8 cellular contexts compared by ENCODE assay signal in the genomic region with DNA sequence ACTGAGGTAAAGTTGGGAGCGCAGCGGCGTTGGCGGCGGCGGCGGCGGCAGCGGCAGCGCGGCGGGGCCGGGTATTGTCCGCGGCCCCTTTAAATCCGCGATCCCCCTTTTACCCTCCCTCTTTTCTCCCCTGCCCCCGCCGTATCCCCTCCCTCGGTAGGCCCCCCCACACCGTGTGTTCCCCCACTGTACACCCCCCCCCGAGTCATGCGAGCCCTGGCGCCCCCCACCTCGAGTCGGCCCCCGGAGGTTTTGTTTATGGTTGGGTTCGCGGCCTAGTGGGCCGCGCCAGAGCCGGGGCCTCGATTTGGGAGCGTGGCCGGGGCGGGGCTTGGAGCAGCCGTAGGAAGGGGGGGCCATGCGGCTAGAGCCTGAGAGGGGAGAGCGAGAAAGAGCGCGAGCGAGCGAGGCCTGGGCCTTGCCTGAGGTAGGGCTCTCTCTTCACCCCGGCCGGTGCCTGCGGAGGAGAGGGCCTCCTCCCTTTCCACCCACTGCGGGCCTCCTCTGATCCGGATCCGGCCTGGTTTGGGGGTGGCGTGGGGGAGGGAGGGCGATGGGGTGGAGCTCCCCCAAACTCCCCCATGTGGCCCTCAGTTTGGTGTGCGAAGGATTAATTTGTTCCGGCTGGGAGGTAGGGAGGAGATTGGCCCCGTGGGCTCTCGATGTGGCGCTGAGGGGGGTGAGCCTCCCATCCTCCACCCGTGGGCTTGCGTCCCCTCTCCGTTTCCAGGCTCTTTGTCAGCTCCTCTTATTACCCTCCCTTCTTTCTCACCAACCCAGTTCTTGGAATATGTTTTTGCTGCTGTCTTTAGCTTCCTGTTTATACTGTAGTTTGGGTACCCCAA. TPM values are rescaled to one million over a fixed set of nuclear protein-coding genes. Genes with fewer than 3 reads are reported as not detected.
DNase-seq lines count a peak whose midpoint lies in the region; ATAC-seq and TF ChIP-seq lines count a peak whose summit lies in the region.

No MANE protein-coding gene starts in this region.

- H3K27me3 Mint-ChIP-seq in activated naive CD8-positive, alpha-beta T cell treated with anti-CD3 and anti-CD28 coated beads for 36 hours, result no peaks in the 10 kb centered on the region

- peak overlapping the region; percentile 88 to 93 for H3K4me3 ChIP-seq in prostate gland

- H3K36me3 ChIP-seq in prostate gland, result peaks cover 0 to 4% of the 10 kb centered on the region in 2 donors

- ATAC-seq in HG03196 (IDR thresholded peaks at IDR 0.05; ENCODE audit: unreplicated experiment) (peak; percentile 27), SK-N-SH treated with all-trans-retinoic acid at 6 μM for 48 hours (peak; percentile 39), left cardiac atrium (peak; percentile 27 to 64)

- H3K27me3 ChIP-seq in prostate gland (replicated peaks; ENCODE audit: insufficient read depth), result no peaks in the 10 kb centered on the region

- H3K4me3 Mint-ChIP-seq in activated naive CD8-positive, alpha-beta T cell treated with anti-CD3 and anti-CD28 coated beads for 36 hours, result peak overlapping the region; percentile 94

- intact Hi-C loops in left cardiac atrium (cut with DNase I), result no loop called here
- intact Hi-C loops in prostate gland (cut with DNase I), result loop anchor here (2.0 kb wide), 1 partner anchor 52 kb away; a partner anchor contains a TSS

- no peaks in the 10 kb centered on the region for H3K9me3 ChIP-seq in prostate gland

- H3K4me1 Mint-ChIP-seq in activated naive CD8-positive, alpha-beta T cell treated with anti-CD3 and anti-CD28 coated beads for 36 hours, result peaks cover 61% of the 10 kb centered on the region

- peaks cover 76% of the 10 kb centered on the region for H3K36me3 Mint-ChIP-seq in activated naive CD8-positive, alpha-beta T cell treated with anti-CD3 and anti-CD28 coated beads for 36 hours

- peak overlapping the region; percentile 98 for H3K27ac Mint-ChIP-seq in activated naive CD8-positive, alpha-beta T cell treated with anti-CD3 and anti-CD28 coated beads for 36 hours

- WGBS in prostate gland, result under 1% methylated on average over 57 of the region's 59 CpGs

- no peak for TF ChIP-seq CTCF in prostate gland (IDR thresholded peaks at IDR 0.05)

- H3K27ac ChIP-seq in prostate gland, result peak overlapping the region; percentile 97 to 99

- peaks cover 8% of the 10 kb centered on the region for H3K9me3 Mint-ChIP-seq in activated naive CD8-positive, alpha-beta T cell treated with anti-CD3 and anti-CD28 coated beads for 36 hours

- DNase-seq in SKM-1 treated with dmso at 0.1 percent for 144 hours (lab: John Stamatoyannopoulos, UW; ENCODE audit: unreplicated experiment) (peak; percentile 65), SKM-1 (lab: John Stamatoyannopoulos, UW; ENCODE audit: unreplicated experiment) (no peak), left cardiac atrium (peak; percentile 68), prostate gland (ENCODE audit: low spot score) (peak; percentile 45), ureter (ENCODE audit: low spot score) (peak; percentile 67)
- peak; percentile 71 for DNase-seq in activated naive CD8-positive, alpha-beta T cell treated with anti-CD3 and anti-CD28 coated beads for 36 hours

- no peak for TF ChIP-seq POLR2A in prostate gland (IDR thresholded peaks at IDR 0.05)

- peaks cover 3% of the 10 kb centered on the region for H3K4me1 ChIP-seq in prostate gland (replicated peaks)

TF ChIP-seq in SK-N-SH treated with all-trans-retinoic acid at 6 μM for 48 hours, 23 proteins besides CTCF, POLR2A, EP300 and RAD21:
- TF ChIP-seq, protein P1, sequence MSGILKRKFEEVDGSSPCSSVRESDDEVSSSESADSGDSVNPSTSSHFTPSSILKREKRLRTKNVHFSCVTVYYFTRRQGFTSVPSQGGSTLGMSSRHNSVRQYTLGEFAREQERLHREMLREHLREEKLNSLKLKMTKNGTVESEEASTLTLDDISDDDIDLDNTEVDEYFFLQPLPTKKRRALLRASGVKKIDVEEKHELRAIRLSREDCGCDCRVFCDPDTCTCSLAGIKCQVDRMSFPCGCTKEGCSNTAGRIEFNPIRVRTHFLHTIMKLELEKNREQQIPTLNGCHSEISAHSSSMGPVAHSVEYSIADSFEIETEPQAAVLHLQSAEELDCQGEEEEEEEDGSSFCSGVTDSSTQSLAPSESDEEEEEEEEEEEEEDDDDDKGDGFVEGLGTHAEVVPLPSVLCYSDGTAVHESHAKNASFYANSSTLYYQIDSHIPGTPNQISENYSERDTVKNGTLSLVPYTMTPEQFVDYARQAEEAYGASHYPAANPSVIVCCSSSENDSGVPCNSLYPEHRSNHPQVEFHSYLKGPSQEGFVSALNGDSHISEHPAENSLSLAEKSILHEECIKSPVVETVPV (CRISPR knock-in tag; IDR thresholded peaks at IDR 0.05), result no peak
- TF ChIP-seq BACH2 (CRISPR knock-in tag; IDR thresholded peaks at IDR 0.05; ENCODE audit: borderline replicate concordance), result no peak
- TF ChIP-seq, protein P2, sequence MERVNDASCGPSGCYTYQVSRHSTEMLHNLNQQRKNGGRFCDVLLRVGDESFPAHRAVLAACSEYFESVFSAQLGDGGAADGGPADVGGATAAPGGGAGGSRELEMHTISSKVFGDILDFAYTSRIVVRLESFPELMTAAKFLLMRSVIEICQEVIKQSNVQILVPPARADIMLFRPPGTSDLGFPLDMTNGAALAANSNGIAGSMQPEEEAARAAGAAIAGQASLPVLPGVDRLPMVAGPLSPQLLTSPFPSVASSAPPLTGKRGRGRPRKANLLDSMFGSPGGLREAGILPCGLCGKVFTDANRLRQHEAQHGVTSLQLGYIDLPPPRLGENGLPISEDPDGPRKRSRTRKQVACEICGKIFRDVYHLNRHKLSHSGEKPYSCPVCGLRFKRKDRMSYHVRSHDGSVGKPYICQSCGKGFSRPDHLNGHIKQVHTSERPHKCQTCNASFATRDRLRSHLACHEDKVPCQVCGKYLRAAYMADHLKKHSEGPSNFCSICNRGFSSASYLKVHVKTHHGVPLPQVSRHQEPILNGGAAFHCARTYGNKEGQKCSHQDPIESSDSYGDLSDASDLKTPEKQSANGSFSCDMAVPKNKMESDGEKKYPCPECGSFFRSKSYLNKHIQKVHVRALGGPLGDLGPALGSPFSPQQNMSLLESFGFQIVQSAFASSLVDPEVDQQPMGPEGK (CRISPR knock-in tag; IDR thresholded peaks at IDR 0.05; ENCODE audit: borderline replicate concordance), result peak; percentile 73
- TF ChIP-seq ZNF565 (CRISPR knock-in tag; conservative IDR thresholded peaks at IDR 0.05; ENCODE audit: low read depth), result no peak

RNA-seq across cellular contexts. Expression of a gene that starts 0.4 kb away (rescaled TPM):
- 100 to 1,000 TPM; 247 to 266 TPM for total RNA-seq in activated naive CD8-positive, alpha-beta T cell treated with anti-CD3 and anti-CD28 coated beads for 36 hours
- total RNA-seq in left cardiac atrium (100 to 1,000 TPM in 1 of 2 donors, 10 to 100 TPM in 1; 88.5 to 106 TPM), prostate gland (100 to 1,000 TPM in 1 of 2 donors, 10 to 100 TPM in 1; 51.1 to 121 TPM), ureter (195 TPM)

RNA-seq across cellular contexts. Expression of a gene that starts 15.1 kb away (rescaled TPM):
- total RNA-seq in activated naive CD8-positive, alpha-beta T cell treated with anti-CD3 and anti-CD28 coated beads for 36 hours, result not detected
- total RNA-seq in left cardiac atrium (not detected), prostate gland (not detected), ureter (not detected)

RNA-seq across cellular contexts. Expression of a gene that starts 29.3 kb away (rescaled TPM):
- 100 to 1,000 TPM; 725 to 753 TPM for total RNA-seq in activated naive CD8-positive, alpha-beta T cell treated with anti-CD3 and anti-CD28 coated beads for 36 hours
- total RNA-seq in left cardiac atrium (100 to 1,000 TPM; 287 to 561 TPM), prostate gland (100 to 1,000 TPM; 147 to 277 TPM), ureter (242 TPM)

RNA-seq across cellular contexts. Expression of a gene that starts 51.2 kb away (rescaled TPM):
- 100 to 1,000 TPM; 167 to 181 TPM for total RNA-seq in activated naive CD8-positive, alpha-beta T cell treated with anti-CD3 and anti-CD28 coated beads for 36 hours
- 100 to 1,000 TPM; 112 to 120 TPM for total RNA-seq in left cardiac atrium
- total RNA-seq in prostate gland, result 10 to 100 TPM; 95.2 to 96.6 TPM
- 110 TPM for total RNA-seq in ureter
